Comparison of ENCODE assay signal across 22 cellular contexts in genomic region chr5:133275631-133276030, GRCh38.
"Had no signal": no experiment of that assay in that cellular context is flagged by ENCODE, and none has a peak within 500 bp of the region (broad histone marks: within the 10 kb centered on the region; RNA-seq: fewer than 3 reads in every experiment).

No MANE protein-coding gene starts in this region.

- DNase-seq: Karpas-422, KG1, MM.1S, MV-4-11, NCI-H1048, NCI-H1105, NCI-H1417, NCI-H146, NCI-H1694 treated with DMSO at 0.1 percent for 48 hours, NCI-H1930, NCI-H2081, NCI-H2107, NCI-H2227 treated with DMSO at 0.1 percent for 48 hours, NCI-H524, NCI-H526 treated with DMSO at 0.1 percent for 48 hours, NCI-H774, Right ventricle myocardium superior, RPMI8226, SIG-M5 had no signal

- H3K4me3 ChIP-seq: SJSA1, SK-N-MC had no signal

- H3K27ac ChIP-seq: SJSA1, SK-N-MC had no signal

- FAIRE-seq: RCC 7860 had no signal

- H3K9me3 ChIP-seq: SJSA1 had no signal

- H3K36me3 ChIP-seq: SJSA1 had no signal

- H3K27me3 ChIP-seq: SJSA1 had no signal

- H3K4me1 ChIP-seq: SJSA1 had no signal
